In the genomic region with DNA sequence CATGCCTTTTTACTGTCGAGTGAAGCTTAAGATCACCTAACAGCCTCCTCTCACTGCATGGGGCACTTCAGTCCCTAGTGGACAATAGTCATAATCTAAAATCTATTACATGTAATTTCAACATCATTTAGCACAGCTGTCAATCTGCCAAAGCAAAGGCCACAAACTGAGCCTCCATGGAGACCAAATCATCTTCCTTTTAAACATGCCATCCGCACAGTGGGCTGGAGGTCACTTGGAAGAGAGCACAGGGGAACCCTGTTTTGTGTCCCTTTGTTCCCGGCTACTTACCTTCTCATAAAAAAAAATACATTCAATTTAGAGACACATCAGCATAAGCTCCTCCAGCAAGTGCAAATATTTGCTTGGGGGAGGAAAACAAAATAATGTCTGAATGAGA, we compare ENCODE assay signal across 15 cellular contexts.
DNase-seq lines count a peak whose midpoint lies in the region; ATAC-seq and TF ChIP-seq lines count a peak whose summit lies in the region.
"Had no signal": no experiment of that assay in that cellular context is flagged by ENCODE, and none has a peak within 500 bp of the region (broad histone marks: within the 10 kb centered on the region; RNA-seq: fewer than 3 reads in every experiment).

No MANE protein-coding gene starts in this region.

- no peak overlapping the region for H3K4me2 ChIP-seq in osteoblast (ENCODE audit: insufficient read depth, low read length)

- H3K36me3 ChIP-seq in RWPE2 (ENCODE audit: low read depth) (no peaks in the 10 kb centered on the region), osteoblast (ENCODE audit: insufficient read depth, low read length) (no peaks in the 10 kb centered on the region), breast epithelium (no peaks in the 10 kb centered on the region)
- H3K36me3 ChIP-seq: esophagus squamous epithelium, heart right ventricle, sigmoid colon had no signal

- DNase-seq in M059J (ENCODE audit: low read depth) (peak; percentile 7), NCI-H2081 (lab: John Stamatoyannopoulos, UW) (peak; percentile 96 to 99), RWPE2 (ENCODE audit: low spot score) (no peak), osteoblast (ENCODE audit: insufficient read length, low spot score, missing footprints) (peak; percentile 3), C1 segment of cervical spinal cord (lab: John Stamatoyannopoulos, UW) (no peak), breast epithelium (ENCODE audit: low spot score in 2 of 2) (no peak)
- DNase-seq: esophagus squamous epithelium, heart right ventricle, islet precursor cell, RPMI8226, sigmoid colon, T-helper 17 cell had no signal

- no peaks in the 10 kb centered on the region for H3K79me2 ChIP-seq in osteoblast (ENCODE audit: insufficient read depth, low read length)

- peak; percentile 13 for TF ChIP-seq CTCF in RWPE2 (IDR thresholded peaks at IDR 0.05; ENCODE audit: poor library complexity, severe bottlenecking)
- TF ChIP-seq CTCF in osteoblast (IDR thresholded peaks at IDR 0.05; ENCODE audit: extremely low read depth, low read depth, low read length): no peak
- peak in 1 of 3 donors; percentile 26 for TF ChIP-seq CTCF in breast epithelium (IDR thresholded peaks at IDR 0.05)

- H3K27me3 ChIP-seq in RWPE2 (ENCODE audit: insufficient read depth, poor library complexity, severe bottlenecking) (no peaks in the 10 kb centered on the region), osteoblast (ENCODE audit: insufficient read depth, low read length) (no peaks in the 10 kb centered on the region), breast epithelium (no peaks in the 10 kb centered on the region)
- H3K27me3 ChIP-seq: esophagus squamous epithelium, heart right ventricle, sigmoid colon had no signal

- H3K27ac ChIP-seq in RWPE2 (ENCODE audit: poor library complexity, severe bottlenecking) (no peak overlapping the region), osteoblast (ENCODE audit: low read depth, low read length) (no peak overlapping the region), breast epithelium (no peak overlapping the region)
- H3K27ac ChIP-seq: esophagus squamous epithelium, heart right ventricle, sigmoid colon had no signal

- no peaks in the 10 kb centered on the region for H4K20me1 ChIP-seq in osteoblast (ENCODE audit: insufficient read depth, low read length)

- intact Hi-C loops in breast epithelium (cut with DNase I; ENCODE audit: low total_unique reads): no loop called here

- H3K4me3 ChIP-seq in RWPE2 (ENCODE audit: severe bottlenecking): no peak overlapping the region
- no peak overlapping the region for H3K4me3 ChIP-seq in osteoblast (ENCODE audit: insufficient read depth, low read length)
- no peak overlapping the region for H3K4me3 ChIP-seq in breast epithelium
- H3K4me3 ChIP-seq: esophagus squamous epithelium, heart right ventricle, sigmoid colon had no signal

- no peak overlapping the region for H2AFZ ChIP-seq in osteoblast (ENCODE audit: low read length)

- no peak for TF ChIP-seq POLR2A in breast epithelium (IDR thresholded peaks at IDR 0.05)

- ATAC-seq in RWPE2 (ENCODE audit: low read depth): no peak
- no peak for ATAC-seq in GM19397 (IDR thresholded peaks at IDR 0.05; ENCODE audit: unreplicated experiment)
- no peak for ATAC-seq in GM21515 (IDR thresholded peaks at IDR 0.05; ENCODE audit: unreplicated experiment)
- ATAC-seq: activated CD4-positive, CD25-positive, alpha-beta regulatory T cell treated with anti-CD3 and anti-CD28 coated beads, Interleukin-2, amount 50 U/mL, for 24 hours; heart right ventricle; T-helper 17 cell had no signal

- H3K4me1 ChIP-seq in RWPE2 (ENCODE audit: insufficient read depth, poor library complexity, severe bottlenecking): no peaks in the 10 kb centered on the region
- no peaks in the 10 kb centered on the region for H3K4me1 ChIP-seq in osteoblast (ENCODE audit: insufficient read depth, low read length)
- H3K4me1 ChIP-seq in breast epithelium: no peaks in the 10 kb centered on the region
- H3K4me1 ChIP-seq: esophagus squamous epithelium, heart right ventricle, sigmoid colon had no signal

- H3K9me3 ChIP-seq in RWPE2 (ENCODE audit: severe bottlenecking) (no peaks in the 10 kb centered on the region), osteoblast (ENCODE audit: low read depth, low read length) (no peaks in the 10 kb centered on the region), breast epithelium (no peaks in the 10 kb centered on the region)
- H3K9me3 ChIP-seq: esophagus squamous epithelium, heart right ventricle, sigmoid colon had no signal

Comparison
In these comparisons a context has a peak if more than half of its experiments do, and no peak if none do; other contexts are left out.
1. DNase-seq: peak in M059J (single experiment), NCI-H2081 (2 of 2) and osteoblast (single experiment); none in RWPE2 (single experiment), C1 segment of cervical spinal cord (0 of 14) and breast epithelium (0 of 2).